ENCODE assay signal across 1 cellular context in genomic region chr7:142964502-142965246, GRCh38.
TF ChIP-seq lines count a peak whose summit lies in the region.

No MANE protein-coding gene starts in this region.

TF ChIP-seq in K562, 482 proteins besides CTCF, POLR2A, EP300 and RAD21 (continued from another document and continues in another):
- TF ChIP-seq, protein P1, sequence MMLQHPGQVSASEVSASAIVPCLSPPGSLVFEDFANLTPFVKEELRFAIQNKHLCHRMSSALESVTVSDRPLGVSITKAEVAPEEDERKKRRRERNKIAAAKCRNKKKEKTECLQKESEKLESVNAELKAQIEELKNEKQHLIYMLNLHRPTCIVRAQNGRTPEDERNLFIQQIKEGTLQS (IDR thresholded peaks at IDR 0.05) = peak; percentile 99
- TF ChIP-seq, protein P1 (CRISPR knock-in tag; conservative IDR thresholded peaks at IDR 0.05) = peak; percentile 91; the same call in 1 of the 2 replicates
- TF ChIP-seq RBM34 (IDR thresholded peaks at IDR 0.05; ENCODE audit: borderline replicate concordance, insufficient read depth, low read length) = no peak
- no peak for TF ChIP-seq ZFX (CRISPR knock-in tag; IDR thresholded peaks at IDR 0.05)
- TF ChIP-seq, protein P2, sequence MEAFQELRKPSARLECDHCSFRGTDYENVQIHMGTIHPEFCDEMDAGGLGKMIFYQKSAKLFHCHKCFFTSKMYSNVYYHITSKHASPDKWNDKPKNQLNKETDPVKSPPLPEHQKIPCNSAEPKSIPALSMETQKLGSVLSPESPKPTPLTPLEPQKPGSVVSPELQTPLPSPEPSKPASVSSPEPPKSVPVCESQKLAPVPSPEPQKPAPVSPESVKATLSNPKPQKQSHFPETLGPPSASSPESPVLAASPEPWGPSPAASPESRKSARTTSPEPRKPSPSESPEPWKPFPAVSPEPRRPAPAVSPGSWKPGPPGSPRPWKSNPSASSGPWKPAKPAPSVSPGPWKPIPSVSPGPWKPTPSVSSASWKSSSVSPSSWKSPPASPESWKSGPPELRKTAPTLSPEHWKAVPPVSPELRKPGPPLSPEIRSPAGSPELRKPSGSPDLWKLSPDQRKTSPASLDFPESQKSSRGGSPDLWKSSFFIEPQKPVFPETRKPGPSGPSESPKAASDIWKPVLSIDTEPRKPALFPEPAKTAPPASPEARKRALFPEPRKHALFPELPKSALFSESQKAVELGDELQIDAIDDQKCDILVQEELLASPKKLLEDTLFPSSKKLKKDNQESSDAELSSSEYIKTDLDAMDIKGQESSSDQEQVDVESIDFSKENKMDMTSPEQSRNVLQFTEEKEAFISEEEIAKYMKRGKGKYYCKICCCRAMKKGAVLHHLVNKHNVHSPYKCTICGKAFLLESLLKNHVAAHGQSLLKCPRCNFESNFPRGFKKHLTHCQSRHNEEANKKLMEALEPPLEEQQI (IDR thresholded peaks at IDR 0.05) = no peak
- TF ChIP-seq ZNF644 (tag; IDR thresholded peaks at IDR 0.05; ENCODE audit: low read depth) = no peak
- no peak for TF ChIP-seq PREB (CRISPR knock-in tag; IDR thresholded peaks at IDR 0.05)
- peak in 1 of 2 experiments; percentile 32; a peak in 1 of 4 replicates for TF ChIP-seq FOXK2 (conservative IDR thresholded peaks at IDR 0.05 in 1 of 2, IDR thresholded peaks at IDR 0.05 in 1 of 2; ENCODE audit: low read depth in 2 of 2)
- no peak for TF ChIP-seq STAG1 (CRISPR knock-in tag; IDR thresholded peaks at IDR 0.05; ENCODE audit: borderline replicate concordance)
- TF ChIP-seq, protein P3, sequence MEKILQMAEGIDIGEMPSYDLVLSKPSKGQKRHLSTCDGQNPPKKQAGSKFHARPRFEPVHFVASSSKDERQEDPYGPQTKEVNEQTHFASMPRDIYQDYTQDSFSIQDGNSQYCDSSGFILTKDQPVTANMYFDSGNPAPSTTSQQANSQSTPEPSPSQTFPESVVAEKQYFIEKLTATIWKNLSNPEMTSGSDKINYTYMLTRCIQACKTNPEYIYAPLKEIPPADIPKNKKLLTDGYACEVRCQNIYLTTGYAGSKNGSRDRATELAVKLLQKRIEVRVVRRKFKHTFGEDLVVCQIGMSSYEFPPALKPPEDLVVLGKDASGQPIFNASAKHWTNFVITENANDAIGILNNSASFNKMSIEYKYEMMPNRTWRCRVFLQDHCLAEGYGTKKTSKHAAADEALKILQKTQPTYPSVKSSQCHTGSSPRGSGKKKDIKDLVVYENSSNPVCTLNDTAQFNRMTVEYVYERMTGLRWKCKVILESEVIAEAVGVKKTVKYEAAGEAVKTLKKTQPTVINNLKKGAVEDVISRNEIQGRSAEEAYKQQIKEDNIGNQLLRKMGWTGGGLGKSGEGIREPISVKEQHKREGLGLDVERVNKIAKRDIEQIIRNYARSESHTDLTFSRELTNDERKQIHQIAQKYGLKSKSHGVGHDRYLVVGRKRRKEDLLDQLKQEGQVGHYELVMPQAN (IDR thresholded peaks at IDR 0.05; ENCODE audit: borderline replicate concordance) = no peak
- TF ChIP-seq NELFE (IDR thresholded peaks at IDR 0.05; ENCODE audit: insufficient read depth, insufficient read length) = no peak
- TF ChIP-seq MAFF (IDR thresholded peaks at IDR 0.05; ENCODE audit: low read length) = no peak; the same call in 1 of the 2 replicates
- TF ChIP-seq SRSF7 (optimal IDR thresholded peaks at IDR 0.05; ENCODE audit: low read depth, low read length) = no peak
- peak in 1 of 3 experiments; percentile 62 for TF ChIP-seq YY1 (IDR thresholded peaks at IDR 0.05; ENCODE audit: borderline replicate concordance in 1 of 3, control insufficient read depth in 1 of 3, extremely low read depth in 1 of 3, insufficient read depth in 3 of 3, insufficient read length in 1 of 3, insufficient replicate concordance in 2 of 3, low read depth in 1 of 3, low read length in 2 of 3)
- no peak for TF ChIP-seq CBX2 (IDR thresholded peaks at IDR 0.05; ENCODE audit: insufficient read depth, low read length, poor library complexity, severe bottlenecking)
- peak; percentile 74 for TF ChIP-seq NFE2 (IDR thresholded peaks at IDR 0.05; ENCODE audit: low read depth)
- TF ChIP-seq, protein P4, sequence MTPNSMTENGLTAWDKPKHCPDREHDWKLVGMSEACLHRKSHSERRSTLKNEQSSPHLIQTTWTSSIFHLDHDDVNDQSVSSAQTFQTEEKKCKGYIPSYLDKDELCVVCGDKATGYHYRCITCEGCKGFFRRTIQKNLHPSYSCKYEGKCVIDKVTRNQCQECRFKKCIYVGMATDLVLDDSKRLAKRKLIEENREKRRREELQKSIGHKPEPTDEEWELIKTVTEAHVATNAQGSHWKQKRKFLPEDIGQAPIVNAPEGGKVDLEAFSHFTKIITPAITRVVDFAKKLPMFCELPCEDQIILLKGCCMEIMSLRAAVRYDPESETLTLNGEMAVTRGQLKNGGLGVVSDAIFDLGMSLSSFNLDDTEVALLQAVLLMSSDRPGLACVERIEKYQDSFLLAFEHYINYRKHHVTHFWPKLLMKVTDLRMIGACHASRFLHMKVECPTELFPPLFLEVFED (CRISPR knock-in tag; conservative IDR thresholded peaks at IDR 0.05) = no peak
- no peak for TF ChIP-seq CHD1 (IDR thresholded peaks at IDR 0.05; ENCODE audit: low read length)
- no peak for TF ChIP-seq THRAP3 (IDR thresholded peaks at IDR 0.05; ENCODE audit: borderline replicate concordance)
- no peak for TF ChIP-seq EP400 (IDR thresholded peaks at IDR 0.05)
- no peak for TF ChIP-seq ZBTB5 (IDR thresholded peaks at IDR 0.05)
- no peak for TF ChIP-seq ZNF41 (CRISPR knock-in tag; conservative IDR thresholded peaks at IDR 0.05)
- TF ChIP-seq PHF8 (IDR thresholded peaks at IDR 0.05; ENCODE audit: borderline replicate concordance, low read length) = no peak
- TF ChIP-seq ZEB2 (IDR thresholded peaks at IDR 0.05) = peak; percentile 81
- no peak for TF ChIP-seq ZNF3 (CRISPR knock-in tag; IDR thresholded peaks at IDR 0.05)
- TF ChIP-seq MXI1 (IDR thresholded peaks at IDR 0.05; ENCODE audit: low read depth, low read length) = no peak
- TF ChIP-seq HBP1 (CRISPR knock-in tag; IDR thresholded peaks at IDR 0.05) = no peak
- peak; percentile 69 for TF ChIP-seq CREM (IDR thresholded peaks at IDR 0.05; ENCODE audit: low read depth)
- TF ChIP-seq CAMTA2 (CRISPR knock-in tag; conservative IDR thresholded peaks at IDR 0.05) = no peak
- TF ChIP-seq, protein P5, sequence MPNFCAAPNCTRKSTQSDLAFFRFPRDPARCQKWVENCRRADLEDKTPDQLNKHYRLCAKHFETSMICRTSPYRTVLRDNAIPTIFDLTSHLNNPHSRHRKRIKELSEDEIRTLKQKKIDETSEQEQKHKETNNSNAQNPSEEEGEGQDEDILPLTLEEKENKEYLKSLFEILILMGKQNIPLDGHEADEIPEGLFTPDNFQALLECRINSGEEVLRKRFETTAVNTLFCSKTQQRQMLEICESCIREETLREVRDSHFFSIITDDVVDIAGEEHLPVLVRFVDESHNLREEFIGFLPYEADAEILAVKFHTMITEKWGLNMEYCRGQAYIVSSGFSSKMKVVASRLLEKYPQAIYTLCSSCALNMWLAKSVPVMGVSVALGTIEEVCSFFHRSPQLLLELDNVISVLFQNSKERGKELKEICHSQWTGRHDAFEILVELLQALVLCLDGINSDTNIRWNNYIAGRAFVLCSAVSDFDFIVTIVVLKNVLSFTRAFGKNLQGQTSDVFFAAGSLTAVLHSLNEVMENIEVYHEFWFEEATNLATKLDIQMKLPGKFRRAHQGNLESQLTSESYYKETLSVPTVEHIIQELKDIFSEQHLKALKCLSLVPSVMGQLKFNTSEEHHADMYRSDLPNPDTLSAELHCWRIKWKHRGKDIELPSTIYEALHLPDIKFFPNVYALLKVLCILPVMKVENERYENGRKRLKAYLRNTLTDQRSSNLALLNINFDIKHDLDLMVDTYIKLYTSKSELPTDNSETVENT (CRISPR knock-in tag; IDR thresholded peaks at IDR 0.05) = no peak
- no peak for TF ChIP-seq SAP30 (IDR thresholded peaks at IDR 0.05; ENCODE audit: borderline replicate concordance, insufficient read depth, low read depth, low read length, poor library complexity, severe bottlenecking)
- no peak for TF ChIP-seq GTF2A2 (tag; IDR thresholded peaks at IDR 0.05)
- peak; percentile 92 for TF ChIP-seq SMARCE1 (IDR thresholded peaks at IDR 0.05)
- no peak for TF ChIP-seq ZZZ3 (IDR thresholded peaks at IDR 0.05)
- no peak for TF ChIP-seq TAF1 (IDR thresholded peaks at IDR 0.05; ENCODE audit: control insufficient read depth, extremely low read depth, insufficient read depth, low read length, severe bottlenecking)
- 0 out of 2 replicates have a peak, but pooled peaks have one; percentile 51 for TF ChIP-seq NCOR1 (IDR thresholded peaks at IDR 0.05)
- peak; percentile 85 for TF ChIP-seq ZNF146 (CRISPR knock-in tag; IDR thresholded peaks at IDR 0.05; ENCODE audit: unreplicated experiment)
- TF ChIP-seq TEAD1 (CRISPR knock-in tag; IDR thresholded peaks at IDR 0.05) = peak in 1 of 2 experiments; percentile 6; a peak in 1 of 4 replicates
- TF ChIP-seq, protein P6, sequence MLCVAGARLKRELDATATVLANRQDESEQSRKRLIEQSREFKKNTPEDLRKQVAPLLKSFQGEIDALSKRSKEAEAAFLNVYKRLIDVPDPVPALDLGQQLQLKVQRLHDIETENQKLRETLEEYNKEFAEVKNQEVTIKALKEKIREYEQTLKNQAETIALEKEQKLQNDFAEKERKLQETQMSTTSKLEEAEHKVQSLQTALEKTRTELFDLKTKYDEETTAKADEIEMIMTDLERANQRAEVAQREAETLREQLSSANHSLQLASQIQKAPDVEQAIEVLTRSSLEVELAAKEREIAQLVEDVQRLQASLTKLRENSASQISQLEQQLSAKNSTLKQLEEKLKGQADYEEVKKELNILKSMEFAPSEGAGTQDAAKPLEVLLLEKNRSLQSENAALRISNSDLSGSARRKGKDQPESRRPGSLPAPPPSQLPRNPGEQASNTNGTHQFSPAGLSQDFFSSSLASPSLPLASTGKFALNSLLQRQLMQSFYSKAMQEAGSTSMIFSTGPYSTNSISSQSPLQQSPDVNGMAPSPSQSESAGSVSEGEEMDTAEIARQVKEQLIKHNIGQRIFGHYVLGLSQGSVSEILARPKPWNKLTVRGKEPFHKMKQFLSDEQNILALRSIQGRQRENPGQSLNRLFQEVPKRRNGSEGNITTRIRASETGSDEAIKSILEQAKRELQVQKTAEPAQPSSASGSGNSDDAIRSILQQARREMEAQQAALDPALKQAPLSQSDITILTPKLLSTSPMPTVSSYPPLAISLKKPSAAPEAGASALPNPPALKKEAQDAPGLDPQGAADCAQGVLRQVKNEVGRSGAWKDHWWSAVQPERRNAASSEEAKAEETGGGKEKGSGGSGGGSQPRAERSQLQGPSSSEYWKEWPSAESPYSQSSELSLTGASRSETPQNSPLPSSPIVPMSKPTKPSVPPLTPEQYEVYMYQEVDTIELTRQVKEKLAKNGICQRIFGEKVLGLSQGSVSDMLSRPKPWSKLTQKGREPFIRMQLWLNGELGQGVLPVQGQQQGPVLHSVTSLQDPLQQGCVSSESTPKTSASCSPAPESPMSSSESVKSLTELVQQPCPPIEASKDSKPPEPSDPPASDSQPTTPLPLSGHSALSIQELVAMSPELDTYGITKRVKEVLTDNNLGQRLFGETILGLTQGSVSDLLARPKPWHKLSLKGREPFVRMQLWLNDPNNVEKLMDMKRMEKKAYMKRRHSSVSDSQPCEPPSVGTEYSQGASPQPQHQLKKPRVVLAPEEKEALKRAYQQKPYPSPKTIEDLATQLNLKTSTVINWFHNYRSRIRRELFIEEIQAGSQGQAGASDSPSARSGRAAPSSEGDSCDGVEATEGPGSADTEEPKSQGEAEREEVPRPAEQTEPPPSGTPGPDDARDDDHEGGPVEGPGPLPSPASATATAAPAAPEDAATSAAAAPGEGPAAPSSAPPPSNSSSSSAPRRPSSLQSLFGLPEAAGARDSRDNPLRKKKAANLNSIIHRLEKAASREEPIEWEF (CRISPR knock-in tag; IDR thresholded peaks at IDR 0.05) = no peak
- TF ChIP-seq CTBP1 (IDR thresholded peaks at IDR 0.05; ENCODE audit: borderline replicate concordance) = peak; percentile 99
- peak; percentile 35 to 98; a peak in 3 of 4 replicates for TF ChIP-seq RCOR1 (IDR thresholded peaks at IDR 0.05; ENCODE audit: borderline replicate concordance in 1 of 2, low read depth in 2 of 2, low read length in 2 of 2)
- TF ChIP-seq, protein P7, sequence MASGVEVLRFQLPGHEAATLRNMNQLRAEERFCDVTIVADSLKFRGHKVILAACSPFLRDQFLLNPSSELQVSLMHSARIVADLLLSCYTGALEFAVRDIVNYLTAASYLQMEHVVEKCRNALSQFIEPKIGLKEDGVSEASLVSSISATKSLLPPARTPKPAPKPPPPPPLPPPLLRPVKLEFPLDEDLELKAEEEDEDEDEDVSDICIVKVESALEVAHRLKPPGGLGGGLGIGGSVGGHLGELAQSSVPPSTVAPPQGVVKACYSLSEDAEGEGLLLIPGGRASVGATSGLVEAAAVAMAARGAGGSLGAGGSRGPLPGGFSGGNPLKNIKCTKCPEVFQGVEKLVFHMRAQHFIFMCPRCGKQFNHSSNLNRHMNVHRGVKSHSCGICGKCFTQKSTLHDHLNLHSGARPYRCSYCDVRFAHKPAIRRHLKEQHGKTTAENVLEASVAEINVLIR (CRISPR knock-in tag; IDR thresholded peaks at IDR 0.05) = no peak
